In genomic region chr5:60514152-60514551, GRCh38 we compare ENCODE assay signal across 17 cellular contexts.
A peak's percentile ranks its signal among the peaks of the same experiment; 100 is the strongest.
DNase-seq lines count a peak whose midpoint lies in the region; ATAC-seq and TF ChIP-seq lines count a peak whose summit lies in the region.
"Had no signal": no experiment of that assay in that cellular context is flagged by ENCODE, and none has a peak within 500 bp of the region (broad histone marks: within the 10 kb centered on the region; RNA-seq: fewer than 3 reads in every experiment).

No MANE protein-coding gene starts in this region.

- TF ChIP-seq CTCF in foreskin fibroblast (IDR thresholded peaks at IDR 0.05; ENCODE audit: low read depth, low read length): no peak

- ATAC-seq in GM18868 (IDR thresholded peaks at IDR 0.05; ENCODE audit: unreplicated experiment) (peak; percentile 57), esophagus mucosa (no peak), HG02571 (IDR thresholded peaks at IDR 0.05; ENCODE audit: unreplicated experiment) (no peak)
- ATAC-seq: GM23338 had no signal

- DNase-seq in AML-193 (lab: John Stamatoyannopoulos, UW) (peak; percentile 21 to 25), Kasumi-1 (lab: John Stamatoyannopoulos, UW) (peak; percentile 40 to 47), amniotic epithelial cell (ENCODE audit: low read depth) (peak; percentile 30), foreskin fibroblast (no peak), NCI-H524 treated with DMSO at 0.1 percent for 48 hours (lab: John Stamatoyannopoulos, UW) (no peak)
- DNase-seq: activated CD4-positive, alpha-beta T cell treated with anti-CD3 and anti-CD28 coated beads for 4 hours; NCI-H1092 treated with DMSO at 0.1 percent for 48 hours; NCI-H526 treated with DMSO at 0.1 percent for 48 hours; ovary; right lobe of liver; SK-N-SH; T1000; transverse colon had no signal

- no peak overlapping the region for H3K4me3 ChIP-seq in foreskin fibroblast (ENCODE audit: low read depth in 1 of 2, low read length in 2 of 2)
- H3K4me3 ChIP-seq: GM23338, ovary, right lobe of liver, transverse colon had no signal

Comparison
In these comparisons a context has a peak if more than half of its experiments do, and no peak if none do; other contexts are left out.
1. DNase-seq: peak in AML-193 (2 of 2), Kasumi-1 (2 of 2) and amniotic epithelial cell (single experiment); none in foreskin fibroblast (0 of 2) and NCI-H524 treated with DMSO at 0.1 percent for 48 hours (single experiment).